13 cellular contexts compared by ENCODE assay signal in genomic region chr12:42481368-42481767, GRCh38.
A peak's percentile ranks its signal among the peaks of the same experiment; 100 is the strongest.
DNase-seq lines count a peak whose midpoint lies in the region; ATAC-seq and TF ChIP-seq lines count a peak whose summit lies in the region.
"Had no signal": no experiment of that assay in that cellular context is flagged by ENCODE, and none has a peak within 500 bp of the region (broad histone marks: within the 10 kb centered on the region; RNA-seq: fewer than 3 reads in every experiment).

No MANE protein-coding gene starts in this region.

- no peak overlapping the region for H3K4me2 ChIP-seq in mesendoderm (ENCODE audit: low read length)
- H3K4me2 ChIP-seq: A549 had no signal

- no peak overlapping the region for H2BK5ac ChIP-seq in mesendoderm (ENCODE audit: low read length)

- H3K79me1 ChIP-seq in mesendoderm (ENCODE audit: low read length) = peaks cover 10% of the 10 kb centered on the region

- H3K36me3 ChIP-seq in heart left ventricle = no peaks in the 10 kb centered on the region
- no peaks in the 10 kb centered on the region for H3K36me3 ChIP-seq in mesendoderm (ENCODE audit: control insufficient read depth, insufficient read depth, low read length)
- H3K36me3 ChIP-seq in upper lobe of left lung = no peaks in the 10 kb centered on the region
- H3K36me3 ChIP-seq in CD8-positive, alpha-beta T cell (ENCODE audit: insufficient read depth, low read length) = no peaks in the 10 kb centered on the region
- H3K36me3 ChIP-seq: ascending aorta had no signal

- DNase-seq in heart left ventricle (no peak), left cardiac atrium (no peak), dermis blood vessel endothelial cell (peak; percentile 40), mesendoderm (peak; percentile 72), upper lobe of left lung (no peak), HUDEP-2 (lab: John Stamatoyannopoulos, UW; ENCODE audit: unreplicated experiment in 76 of 76) (no peak)
- DNase-seq in CD8-positive, alpha-beta T cell = no peak
- DNase-seq: activated effector memory CD4-positive, alpha-beta T cell treated with Interleukin-2 at 50 U/mL for 16 hours; NCI-H526 treated with DMSO at 0.1 percent for 48 hours; posterior cingulate gyrus had no signal

- peak overlapping the region in 10 of 12 donors; percentile 89 to 99 (median 94) for H3K27ac ChIP-seq in heart left ventricle
- H3K27ac ChIP-seq in mesendoderm (ENCODE audit: low read depth, low read length) = no peak overlapping the region
- peak overlapping the region; percentile 88 to 95 (median 92) for H3K27ac ChIP-seq in upper lobe of left lung
- no peak overlapping the region for H3K27ac ChIP-seq in CD8-positive, alpha-beta T cell (ENCODE audit: low read depth, low read length)
- H3K27ac ChIP-seq: A549 had no signal

- TF ChIP-seq CTCF in heart left ventricle (IDR thresholded peaks at IDR 0.05) = no peak
- TF ChIP-seq CTCF in upper lobe of left lung (IDR thresholded peaks at IDR 0.05) = no peak
- no peak for TF ChIP-seq CTCF in CD8-positive, alpha-beta T cell (IDR thresholded peaks at IDR 0.05)

- no peak overlapping the region for H3K18ac ChIP-seq in mesendoderm (ENCODE audit: low read length)

- H3K4me1 Mint-ChIP-seq in CD8-positive, alpha-beta T cell (ENCODE audit: low read depth) = peaks cover 12% of the 10 kb centered on the region

- intact Hi-C loops in heart left ventricle (cut with DNase I) = loop anchor here (5.0 to 10.0 kb wide), 10 partner anchors 86 to 856 kb away; partner anchors contain the start of gene GXYLT1 (in 1 of the 10)
- intact Hi-C loops in left cardiac atrium (cut with DNase I) = loop anchor here (2.0 to 5.0 kb wide), 4 partner anchors 86 to 856 kb away; no protein-coding TSS in a partner anchor
- intact Hi-C loops in CD8-positive, alpha-beta T cell (cut with DNase I, micrococcal nuclease) = no loop called here

- H3K4ac ChIP-seq in mesendoderm (ENCODE audit: low read depth, low read length) = no peak overlapping the region

- H3K56ac ChIP-seq in mesendoderm (ENCODE audit: low read length) = no peak overlapping the region

- H4K5ac ChIP-seq in mesendoderm (ENCODE audit: low read length) = no peak overlapping the region

- no peak overlapping the region for H2BK120ac ChIP-seq in mesendoderm (ENCODE audit: low read depth, low read length)

- H3K4me1 ChIP-seq in heart left ventricle (peaks cover 0 to 60% (median 31%) of the 10 kb centered on the region in 12 donors), mesendoderm (ENCODE audit: control insufficient read depth, low read depth, low read length) (peaks cover 18% of the 10 kb centered on the region), upper lobe of left lung (peaks cover 10 to 45% (median 33%) of the 10 kb centered on the region in 4 donors)
- H3K4me1 ChIP-seq in CD8-positive, alpha-beta T cell (ENCODE audit: insufficient read depth, low read length) = peaks cover 7% of the 10 kb centered on the region
- H3K4me1 ChIP-seq: ascending aorta had no signal

- H3K27me3 Mint-ChIP-seq in CD8-positive, alpha-beta T cell (ENCODE audit: low read depth) = peaks cover 63% of the 10 kb centered on the region

- no peak overlapping the region for H3K9ac ChIP-seq in mesendoderm (ENCODE audit: low read length)

- no peak overlapping the region for H2BK15ac ChIP-seq in mesendoderm (replicated peaks; ENCODE audit: low read depth)

- H3K4me3 Mint-ChIP-seq in CD8-positive, alpha-beta T cell = no peak overlapping the region

- 29 to 50% (median 38%) methylated on average over 1 of the region's 1 CpG for WGBS in heart left ventricle, 4 donors
- no CpG with 5 or more reads among the region's 1 CpG for WGBS in mesendoderm (ENCODE audit: extremely low coverage, insufficient coverage, low lambda C conversion rate)
- 59 to 71% methylated on average over 1 of the region's 1 CpG for WGBS in upper lobe of left lung, 2 donors

- H3K9me3 ChIP-seq in heart left ventricle = no peaks in the 10 kb centered on the region
- no peaks in the 10 kb centered on the region for H3K9me3 ChIP-seq in upper lobe of left lung
- no peaks in the 10 kb centered on the region for H3K9me3 ChIP-seq in CD8-positive, alpha-beta T cell (ENCODE audit: low read length)
- H3K9me3 ChIP-seq: A549, ascending aorta had no signal

- peaks cover 0 to 30% (median 0%) of the 10 kb centered on the region in 9 donors for H3K27me3 ChIP-seq in heart left ventricle
- H3K27me3 ChIP-seq in mesendoderm (ENCODE audit: insufficient read depth, low read length, poor library complexity) = peaks cover 5% of the 10 kb centered on the region
- peaks cover 0 to 13% (median 3%) of the 10 kb centered on the region in 4 donors for H3K27me3 ChIP-seq in upper lobe of left lung
- peaks cover 25% of the 10 kb centered on the region for H3K27me3 ChIP-seq in CD8-positive, alpha-beta T cell (ENCODE audit: insufficient read depth, low read length)
- H3K27me3 ChIP-seq: ascending aorta had no signal

- POLR2A ChIA-PET in CD8-positive, alpha-beta T cell (lab: Charles Lee) = no interaction called here

- H3K4me3 ChIP-seq in heart left ventricle (peak overlapping the region in 5 of 12 donors; percentile 70 to 93 (median 83)), mesendoderm (ENCODE audit: low read length) (no peak overlapping the region), upper lobe of left lung (no peak overlapping the region)
- no peak overlapping the region for H3K4me3 ChIP-seq in CD8-positive, alpha-beta T cell (ENCODE audit: low read depth, low read length)
- H3K4me3 ChIP-seq: A549 had no signal

- H3K79me2 ChIP-seq in mesendoderm (ENCODE audit: control insufficient read depth, insufficient read depth, low read length) = peaks cover 8% of the 10 kb centered on the region

- no peak for ATAC-seq in heart left ventricle
- no peak for ATAC-seq in left cardiac atrium
- no peak for ATAC-seq in upper lobe of left lung (ENCODE audit: low FRiP score in 2 of 2)
- ATAC-seq in GM21528 (IDR thresholded peaks at IDR 0.05; ENCODE audit: low FRiP score, unreplicated experiment) = no peak
- no peak for ATAC-seq in CD8-positive, alpha-beta T cell
- ATAC-seq: A549 had no signal

- TF ChIP-seq EP300 in upper lobe of left lung (IDR thresholded peaks at IDR 0.05) = no peak

- H3K36me3 Mint-ChIP-seq in CD8-positive, alpha-beta T cell = no peaks in the 10 kb centered on the region

- TF ChIP-seq POLR2A in heart left ventricle (IDR thresholded peaks at IDR 0.05) = no peak
- TF ChIP-seq POLR2A in upper lobe of left lung (IDR thresholded peaks at IDR 0.05) = no peak

- H2AK5ac ChIP-seq in mesendoderm (ENCODE audit: low read length) = no peak overlapping the region

- CTCF ChIA-PET in CD8-positive, alpha-beta T cell (lab: Charles Lee) = no interaction called here

- no peak overlapping the region for H4K8ac ChIP-seq in mesendoderm (ENCODE audit: low read depth, low read length)

- H3K9me3 Mint-ChIP-seq in CD8-positive, alpha-beta T cell = no peaks in the 10 kb centered on the region

- no peak overlapping the region for H3K23ac ChIP-seq in mesendoderm (ENCODE audit: low read length)

- no peak overlapping the region for H3K27ac Mint-ChIP-seq in CD8-positive, alpha-beta T cell

Comparison
In these comparisons a context has a peak if more than half of its experiments do, and no peak if none do; other contexts are left out.
1. DNase-seq: peak in dermis blood vessel endothelial cell (single experiment) and mesendoderm (single experiment); none in heart left ventricle (0 of 5), left cardiac atrium (single experiment), upper lobe of left lung (0 of 2), HUDEP-2 (0 of 76) and CD8-positive, alpha-beta T cell (0 of 7).
2. H3K27ac ChIP-seq: peak in heart left ventricle (10 of 12) and upper lobe of left lung (4 of 4); none in mesendoderm (single experiment) and CD8-positive, alpha-beta T cell (single experiment).
3. intact Hi-C loops: an anchor here in heart left ventricle (5.0 to 10.0 kb wide) and left cardiac atrium (2.0 to 5.0 kb wide); none called in CD8-positive, alpha-beta T cell.